Comparison of ENCODE assay signal across 29 cellular contexts in the genomic region with DNA sequence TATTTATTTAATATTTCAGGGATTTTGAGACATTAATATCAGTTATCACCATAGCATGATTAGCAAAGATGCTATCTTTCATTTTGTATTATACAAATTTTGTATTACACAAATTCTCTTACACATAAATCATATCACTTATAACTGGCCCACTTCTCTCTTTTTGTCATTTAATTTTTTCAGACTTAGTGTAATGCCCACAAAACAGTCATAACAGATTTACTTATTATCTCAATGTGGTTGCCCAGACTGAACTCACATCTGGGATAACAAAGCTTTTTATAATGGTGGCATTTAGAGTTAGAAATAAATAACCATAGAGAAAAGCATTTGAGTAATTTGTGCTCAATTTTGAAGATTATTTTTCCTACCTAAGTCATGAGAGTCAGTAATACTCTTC.
A peak's percentile ranks its signal among the peaks of the same experiment; 100 is the strongest.
DNase-seq lines count a peak whose midpoint lies in the region; ATAC-seq and TF ChIP-seq lines count a peak whose summit lies in the region.
"Had no signal": no experiment of that assay in that cellular context is flagged by ENCODE, and none has a peak within 500 bp of the region (broad histone marks: within the 10 kb centered on the region; RNA-seq: fewer than 3 reads in every experiment).

No MANE protein-coding gene starts in this region.

- no peaks in the 10 kb centered on the region for H3K9me3 ChIP-seq in heart right ventricle
- H3K9me3 ChIP-seq: gastroesophageal sphincter, Peyer's patch, transverse colon had no signal

- DNase-seq in cardiac septum (ENCODE audit: low spot score), result no peak
- no peak for DNase-seq in SIG-M5 treated with dmso at 0.1 percent for 504 hours (lab: John Stamatoyannopoulos, UW; ENCODE audit: unreplicated experiment)
- no peak for DNase-seq in heart right ventricle
- DNase-seq: activated CD4-positive, alpha-beta T cell treated with anti-CD3 and anti-CD28 coated beads, Interleukin-2, amount 10 ng/mL, durations not matched to agents 7 days and 5 days; activated gamma-delta T cell treated with Interleukin-2 at 50 U/mL for 16 hours; activated naive CD8-positive, alpha-beta T cell treated with anti-CD3 and anti-CD28 coated beads, Interleukin-2, amount 50 U/mL, for 24 hours; activated T-cell treated with anti-CD3 and anti-CD28 coated beads, Interleukin-2, amount 50 U/mL, for 24 hours; CD8-positive, alpha-beta memory T cell; hippocampal formation; left cardiac atrium; NCI-H1092; NCI-H187; NCI-H2171; NCI-H510A treated with DMSO at 0.1 percent for 48 hours; nephron progenitor cell; NK-92 treated with Interleukin-12 subunit alpha and Interleukin-12 subunit beta, amount 100 ng/mL, for 24 hours; Peyer's patch; SIG-M5; stimulated activated CD4-positive, alpha-beta T cell treated with anti-CD3 and anti-CD28 coated beads, Interleukin-1b, Interleukin-23, amount 100 ng/mL, for 48 hours; stimulated activated CD8-positive, alpha-beta memory T cell treated with anti-CD3 and anti-CD28 coated beads, Interleukin-4, amount 100 ng/mL, for 48 hours; T1000; transverse colon had no signal

- peak; percentile 45 for ATAC-seq in GM18508 (IDR thresholded peaks at IDR 0.05; ENCODE audit: insufficient read depth, unreplicated experiment)
- ATAC-seq in GM21515 (IDR thresholded peaks at IDR 0.05; ENCODE audit: unreplicated experiment), result peak; percentile 39
- peak; percentile 69 for ATAC-seq in HG02981 (IDR thresholded peaks at IDR 0.05; ENCODE audit: unreplicated experiment)
- peak; percentile 50 for ATAC-seq in HG03571 (IDR thresholded peaks at IDR 0.05; ENCODE audit: unreplicated experiment)
- no peak for ATAC-seq in HG02852 (IDR thresholded peaks at IDR 0.05; ENCODE audit: unreplicated experiment)
- no peak for ATAC-seq in heart right ventricle
- ATAC-seq: activated naive CD8-positive, alpha-beta T cell treated with anti-CD3 and anti-CD28 coated beads, Interleukin-2, amount 50 U/mL, for 24 hours; gastroesophageal sphincter; left cardiac atrium had no signal

- H3K4me3 ChIP-seq in heart right ventricle, result no peak overlapping the region
- H3K4me3 ChIP-seq: gastroesophageal sphincter, Peyer's patch, skin epidermis, transverse colon had no signal

- H3K27me3 ChIP-seq in heart right ventricle, result no peaks in the 10 kb centered on the region
- H3K27me3 ChIP-seq: Peyer's patch, transverse colon had no signal

- H3K27ac ChIP-seq in heart right ventricle, result no peak overlapping the region
- H3K27ac ChIP-seq: gastroesophageal sphincter, Peyer's patch, skin epidermis, transverse colon had no signal

- no peaks in the 10 kb centered on the region for H3K4me1 ChIP-seq in heart right ventricle
- H3K4me1 ChIP-seq: gastroesophageal sphincter, Peyer's patch, transverse colon had no signal

- TF ChIP-seq CTCF in heart right ventricle (IDR thresholded peaks at IDR 0.05), result no peak

- H3K36me3 ChIP-seq in heart right ventricle, result no peaks in the 10 kb centered on the region
- H3K36me3 ChIP-seq: gastroesophageal sphincter, Peyer's patch, transverse colon had no signal

- intact Hi-C loops in cardiac septum (cut with DNase I), result no loop called here
- intact Hi-C loops in heart right ventricle (cut with DNase I), result no loop called here

Comparison
In these comparisons a context has a peak if more than half of its experiments do, and no peak if none do; other contexts are left out.
1. ATAC-seq: peak in GM18508 (single experiment), GM21515 (single experiment), HG02981 (single experiment) and HG03571 (single experiment); none in HG02852 (single experiment) and heart right ventricle (0 of 8).